Comparison of ENCODE assay signal across 18 cellular contexts in genomic region chr1:36843906-36844610, GRCh38.
DNase-seq lines count a peak whose midpoint lies in the region; ATAC-seq, FAIRE-seq and TF ChIP-seq lines count a peak whose summit lies in the region.
"Had no signal": no experiment of that assay in that cellular context is flagged by ENCODE, and none has a peak within 500 bp of the region (broad histone marks: within the 10 kb centered on the region; RNA-seq: fewer than 3 reads in every experiment).

No MANE protein-coding gene starts in this region.

- WGBS in spleen, 5 donors = 71 to 89% (median 82%) methylated on average over 11 of the region's 11 CpGs

- H3K36me3 Mint-ChIP-seq in activated T-cell treated with anti-CD3 and anti-CD28 coated beads, Interleukin-2, amount 50 U/mL, for 24 hours (ENCODE audit: low read depth) = no peaks in the 10 kb centered on the region
- H3K36me3 Mint-ChIP-seq: CD4-positive, alpha-beta memory T cell had no signal

- H3K4me3 Mint-ChIP-seq in activated T-cell treated with anti-CD3 and anti-CD28 coated beads, Interleukin-2, amount 50 U/mL, for 24 hours = no peak overlapping the region
- H3K4me3 Mint-ChIP-seq: CD4-positive, alpha-beta memory T cell had no signal

- no peak for TF ChIP-seq POLR2A in spleen (IDR thresholded peaks at IDR 0.05)

- DNase-seq in NCI-H524 (lab: John Stamatoyannopoulos, UW) = peak; percentile 43 to 67
- no peak for DNase-seq in NCI-H524 treated with DMSO at 0.1 percent for 48 hours (lab: John Stamatoyannopoulos, UW)
- DNase-seq in NCI-H82 (lab: John Stamatoyannopoulos, UW) = peak; percentile 97
- DNase-seq in kidney = peak; percentile 48
- peak; percentile 42 for DNase-seq in spleen
- no peak for DNase-seq in activated T-cell treated with anti-CD3 and anti-CD28 coated beads, Interleukin-2, amount 50 U/mL, for 24 hours
- DNase-seq in HEK293T (ENCODE audit: extremely low spot score) = no peak
- DNase-seq: 8988T; CD4-positive, alpha-beta memory T cell; DMS79; GM23248; H7 had no signal

- no peak overlapping the region for H3K27ac Mint-ChIP-seq in activated T-cell treated with anti-CD3 and anti-CD28 coated beads, Interleukin-2, amount 50 U/mL, for 24 hours
- H3K27ac Mint-ChIP-seq: CD4-positive, alpha-beta memory T cell had no signal

- CTCF ChIA-PET in HEK293T (lab: Yijun Ruan, JAX) = interaction anchor here (1.0 kb wide), 1 partner anchor 21 kb away, joined by 3 read pairs; no protein-coding TSS in a partner anchor

- peaks cover 0 to 65% (median 0%) of the 10 kb centered on the region in 7 donors for H3K27me3 ChIP-seq in spleen (replicated peaks in 1 of 7)

- H3K4me1 ChIP-seq in kidney (ENCODE audit: control insufficient read depth in 1 of 2, insufficient read depth in 1 of 2, low read depth in 1 of 2, low read length in 2 of 2) (no peaks in the 10 kb centered on the region), spleen (no peaks in the 10 kb centered on the region)

- H3K4me1 Mint-ChIP-seq in activated T-cell treated with anti-CD3 and anti-CD28 coated beads, Interleukin-2, amount 50 U/mL, for 24 hours (ENCODE audit: low read depth) = no peaks in the 10 kb centered on the region
- H3K4me1 Mint-ChIP-seq: CD4-positive, alpha-beta memory T cell had no signal

- H3K9me3 ChIP-seq in kidney (ENCODE audit: control insufficient read depth in 1 of 2, low read length in 2 of 2) (no peaks in the 10 kb centered on the region), spleen (no peaks in the 10 kb centered on the region)

- H3K27ac ChIP-seq in kidney (ENCODE audit: low read depth in 2 of 2, low read length in 2 of 2) (no peak overlapping the region), spleen (no peak overlapping the region)
- H3K27ac ChIP-seq: C4-2B, GM23248 had no signal

- no peaks in the 10 kb centered on the region for H3K36me3 ChIP-seq in kidney (ENCODE audit: control insufficient read depth in 1 of 2, insufficient read depth in 2 of 2, low read length in 2 of 2)
- H3K36me3 ChIP-seq in spleen = no peaks in the 10 kb centered on the region

- H3K9ac ChIP-seq in kidney (ENCODE audit: low read length in 2 of 2) = no peak overlapping the region
- H3K9ac ChIP-seq: GM23248 had no signal

- TF ChIP-seq CTCF in kidney (IDR thresholded peaks at IDR 0.05; ENCODE audit: borderline replicate concordance, extremely low read depth, insufficient read depth) = no peak
- TF ChIP-seq CTCF in spleen (IDR thresholded peaks at IDR 0.05 in 8 of 11, conservative IDR thresholded peaks at IDR 0.05 in 3 of 11) = no peak

- POLR2A ChIA-PET in HEK293T (lab: Yijun Ruan, JAX) = interaction anchor here (1.0 kb wide), 1 partner anchor 20 kb away, joined by 3 read pairs; no protein-coding TSS in a partner anchor

- FAIRE-seq in kidney (lab: Jason Lieb, UNC) = no peak
- FAIRE-seq: GM12878, GM18507, HepG2, HTR-8/SVneo had no signal

- H3K9me3 Mint-ChIP-seq in activated T-cell treated with anti-CD3 and anti-CD28 coated beads, Interleukin-2, amount 50 U/mL, for 24 hours = no peaks in the 10 kb centered on the region
- H3K9me3 Mint-ChIP-seq: CD4-positive, alpha-beta memory T cell had no signal

- H3K27me3 Mint-ChIP-seq in activated T-cell treated with anti-CD3 and anti-CD28 coated beads, Interleukin-2, amount 50 U/mL, for 24 hours = peaks cover 4% of the 10 kb centered on the region

- ATAC-seq in GM21825 (IDR thresholded peaks at IDR 0.05; ENCODE audit: unreplicated experiment) = no peak
- ATAC-seq: GM12878, HepG2 had no signal

- intact Hi-C loops in kidney (cut with DNase I) = no loop called here
- intact Hi-C loops in spleen (cut with DNase I; ENCODE audit: low total_unique reads) = no loop called here

- H3K4me3 ChIP-seq in kidney (ENCODE audit: low read length in 2 of 2) = no peak overlapping the region
- no peak overlapping the region for H3K4me3 ChIP-seq in spleen
- H3K4me3 ChIP-seq: GM12878, GM23248 had no signal

TF ChIP-seq in HEK293T, 16 proteins besides CTCF, POLR2A, EP300 and RAD21:
- TF ChIP-seq PKNOX1 (IDR thresholded peaks at IDR 0.05) (no peak), NFRKB (IDR thresholded peaks at IDR 0.05) (no peak), CTBP1 (IDR thresholded peaks at IDR 0.05; ENCODE audit: borderline replicate concordance) (no peak), LEF1 (IDR thresholded peaks at IDR 0.05; ENCODE audit: borderline replicate concordance) (no peak), TARDBP (IDR thresholded peaks at IDR 0.05) (no peak), BHLHE40 (IDR thresholded peaks at IDR 0.05; ENCODE audit: borderline replicate concordance) (no peak), ELF4 (IDR thresholded peaks at IDR 0.05) (no peak), ARNT (IDR thresholded peaks at IDR 0.05) (no peak), ZNF384 (IDR thresholded peaks at IDR 0.05) (no peak), SUZ12 (IDR thresholded peaks at IDR 0.05) (no peak), L3MBTL2 (conservative IDR thresholded peaks at IDR 0.05) (no peak), FOXA1 (IDR thresholded peaks at IDR 0.05) (no peak), FOXK2 (IDR thresholded peaks at IDR 0.05) (no peak)

Comparison
In these comparisons a context has a peak if more than half of its experiments do, and no peak if none do; other contexts are left out.
1. DNase-seq: peak in NCI-H524 (2 of 2), NCI-H82 (single experiment), kidney (single experiment) and spleen (single experiment); none in NCI-H524 treated with DMSO at 0.1 percent for 48 hours (single experiment), activated T-cell treated with anti-CD3 and anti-CD28 coated beads, Interleukin-2, amount 50 U/mL, for 24 hours (single experiment) and HEK293T (single experiment).